ENCODE assay signal across 8 cellular contexts in genomic region chr4:107825072-107825789, GRCh38. TPM values are rescaled to one million over a fixed set of nuclear protein-coding genes. Genes with fewer than 3 reads are reported as not detected.
DNase-seq lines count a peak whose midpoint lies in the region; ATAC-seq and TF ChIP-seq lines count a peak whose summit lies in the region.

No MANE protein-coding gene starts in this region.

- H3K79me2 ChIP-seq in mesendoderm (ENCODE audit: control insufficient read depth, insufficient read depth, low read length): no peaks in the 10 kb centered on the region

- POLR2A ChIA-PET in CD8-positive, alpha-beta memory T cell (lab: Charles Lee): no interaction called here
- POLR2A ChIA-PET in T-cell (lab: Charles Lee): no interaction called here

- 0 to 2% methylated on average over 5 to 39 of the region's 39 CpGs for WGBS in endodermal cell (ENCODE audit: insufficient coverage in 1 of 2, insufficient read length in 1 of 2), 2 experiments
- no CpG with 5 or more reads among the region's 39 CpGs for WGBS in mesendoderm (ENCODE audit: extremely low coverage, insufficient coverage, low lambda C conversion rate)
- 7% methylated on average over 31 of the region's 39 CpGs; no CpG with 5 or more reads in 1 of the 2 donors for WGBS in transverse colon (ENCODE audit: low coverage in 1 of 2), 2 donors

- H3K36me3 ChIP-seq in CD8-positive, alpha-beta memory T cell (ENCODE audit: insufficient read depth, low read length): no peaks in the 10 kb centered on the region
- no peaks in the 10 kb centered on the region for H3K36me3 ChIP-seq in endodermal cell (ENCODE audit: control insufficient read depth, insufficient read depth, low read length)
- H3K36me3 ChIP-seq in mesendoderm (ENCODE audit: control insufficient read depth, insufficient read depth, low read length): no peaks in the 10 kb centered on the region
- no peaks in the 10 kb centered on the region for H3K36me3 ChIP-seq in transverse colon

- H3K9ac ChIP-seq in endodermal cell (ENCODE audit: extremely low read depth, low read length, poor library complexity, severe bottlenecking) (no peak overlapping the region), mesendoderm (ENCODE audit: low read length) (peak overlapping the region; percentile 47)

- H2BK120ac ChIP-seq in mesendoderm (ENCODE audit: low read depth, low read length): no peak overlapping the region

- no peaks in the 10 kb centered on the region for H3K36me3 Mint-ChIP-seq in CD8-positive, alpha-beta memory T cell
- H3K36me3 Mint-ChIP-seq in T-cell (no peaks in the 10 kb centered on the region), endodermal cell (ENCODE audit: low read depth) (no peaks in the 10 kb centered on the region)

- H2BK15ac ChIP-seq in mesendoderm (replicated peaks; ENCODE audit: low read depth): no peak overlapping the region

- no peaks in the 10 kb centered on the region for H3K9me3 ChIP-seq in CD8-positive, alpha-beta memory T cell (ENCODE audit: low read length)
- H3K9me3 ChIP-seq in endodermal cell (ENCODE audit: control insufficient read depth, low read length): no peaks in the 10 kb centered on the region
- H3K9me3 ChIP-seq in transverse colon: no peaks in the 10 kb centered on the region

- H3K4me2 ChIP-seq in mesendoderm (ENCODE audit: low read length): peak overlapping the region; percentile 93

- H2AK5ac ChIP-seq in mesendoderm (ENCODE audit: low read length): no peak overlapping the region

- peak overlapping the region in 6 of 7 donors; percentile 10 to 65 (median 44) for H3K4me3 Mint-ChIP-seq in CD8-positive, alpha-beta memory T cell
- H3K4me3 Mint-ChIP-seq in T-cell (peak overlapping the region; percentile 49 to 74 (median 59)), endodermal cell (peak overlapping the region; percentile 75)

- no peak overlapping the region for H3K4me3 ChIP-seq in CD8-positive, alpha-beta memory T cell (ENCODE audit: low read length)
- H3K4me3 ChIP-seq in endodermal cell (ENCODE audit: low read length) (peak overlapping the region; percentile 82), mesendoderm (ENCODE audit: low read length) (peak overlapping the region; percentile 43), transverse colon (peak overlapping the region; percentile 74 to 89 (median 78))

- no peak overlapping the region for H4K5ac ChIP-seq in mesendoderm (ENCODE audit: low read length)

- H3K4ac ChIP-seq in mesendoderm (ENCODE audit: low read depth, low read length): no peak overlapping the region

- ATAC-seq in GM19395 (IDR thresholded peaks at IDR 0.05; ENCODE audit: unreplicated experiment) (peak; percentile 41), HG03457 (IDR thresholded peaks at IDR 0.05; ENCODE audit: unreplicated experiment) (peak; percentile 19), T-cell (replicated peaks in 1 of 4) (no peak)

- in situ Hi-C loops in transverse colon (cut with MboI; ENCODE audit: low pct_ligation_motif_present in 1 of 4, low pct_unique_long_range_greater_than_20kb in 1 of 4, low sequenced_read_pairs in 3 of 4): no loop called here

- peaks cover 8 to 21% (median 15%) of the 10 kb centered on the region in 3 donors for H3K4me1 Mint-ChIP-seq in CD8-positive, alpha-beta memory T cell
- H3K4me1 Mint-ChIP-seq in T-cell (peaks cover 10 to 16% (median 14%) of the 10 kb centered on the region in 3 donors), endodermal cell (peaks cover 14% of the 10 kb centered on the region)

- TF ChIP-seq CTCF in endodermal cell (conservative IDR thresholded peaks at IDR 0.05) (no peak), transverse colon (IDR thresholded peaks at IDR 0.05) (no peak)

- no peaks in the 10 kb centered on the region for H3K9me3 Mint-ChIP-seq in CD8-positive, alpha-beta memory T cell
- no peaks in the 10 kb centered on the region for H3K9me3 Mint-ChIP-seq in T-cell
- H3K9me3 Mint-ChIP-seq in endodermal cell: no peaks in the 10 kb centered on the region

- H3K56ac ChIP-seq in mesendoderm (ENCODE audit: low read length): peak overlapping the region; percentile 64

- H3K4me1 ChIP-seq in CD8-positive, alpha-beta memory T cell (ENCODE audit: insufficient read depth, low read length): no peaks in the 10 kb centered on the region
- H3K4me1 ChIP-seq in endodermal cell (ENCODE audit: control insufficient read depth, insufficient read depth, low read length) (peaks cover 2% of the 10 kb centered on the region), mesendoderm (ENCODE audit: control insufficient read depth, low read depth, low read length) (no peaks in the 10 kb centered on the region), transverse colon (peaks cover 7 to 34% (median 21%) of the 10 kb centered on the region in 4 donors)

- no peak overlapping the region for H2BK5ac ChIP-seq in mesendoderm (ENCODE audit: low read length)

- no peak overlapping the region for H3K27ac Mint-ChIP-seq in CD8-positive, alpha-beta memory T cell
- H3K27ac Mint-ChIP-seq in T-cell (no peak overlapping the region), endodermal cell (no peak overlapping the region)

- no peak overlapping the region for H3K27ac ChIP-seq in CD8-positive, alpha-beta memory T cell (ENCODE audit: low read depth, low read length)
- H3K27ac ChIP-seq in endodermal cell (ENCODE audit: low read depth, low read length): no peak overlapping the region
- H3K27ac ChIP-seq in mesendoderm (ENCODE audit: low read depth, low read length): no peak overlapping the region
- H3K27ac ChIP-seq in transverse colon: peak overlapping the region; percentile 96 to 98 (median 96)

- H3K23ac ChIP-seq in mesendoderm (ENCODE audit: low read length): no peak overlapping the region

- intact Hi-C loops in transverse colon (cut with DNase I; ENCODE audit: low total_unique reads): loop anchor here (10.0 kb wide), 1 partner anchor 80 kb away; no protein-coding TSS in a partner anchor

- no peak overlapping the region for H4K8ac ChIP-seq in mesendoderm (ENCODE audit: low read depth, low read length)

- peaks cover 38 to 80% of the 10 kb centered on the region in 2 donors for H3K27me3 Mint-ChIP-seq in CD8-positive, alpha-beta memory T cell
- H3K27me3 Mint-ChIP-seq in T-cell: peaks cover 45 to 49% of the 10 kb centered on the region in 2 donors
- peaks cover 90% of the 10 kb centered on the region for H3K27me3 Mint-ChIP-seq in endodermal cell (ENCODE audit: insufficient read depth)

- H3K27me3 ChIP-seq in CD8-positive, alpha-beta memory T cell (ENCODE audit: insufficient read depth, low read length, poor library complexity, severe bottlenecking): peaks cover 11% of the 10 kb centered on the region
- peaks cover 65% of the 10 kb centered on the region for H3K27me3 ChIP-seq in endodermal cell (ENCODE audit: control insufficient read depth, insufficient read depth, low read length, poor library complexity, severe bottlenecking)
- peaks cover 34% of the 10 kb centered on the region for H3K27me3 ChIP-seq in mesendoderm (ENCODE audit: insufficient read depth, low read length, poor library complexity)
- H3K27me3 ChIP-seq in transverse colon: no peaks in the 10 kb centered on the region

- no peaks in the 10 kb centered on the region for H3K79me1 ChIP-seq in mesendoderm (ENCODE audit: low read length)

- peak; percentile 3 for TF ChIP-seq POLR2A in transverse colon (IDR thresholded peaks at IDR 0.05)

- TF ChIP-seq EP300 in transverse colon (IDR thresholded peaks at IDR 0.05; ENCODE audit: low read depth): no peak

- CTCF ChIA-PET in CD8-positive, alpha-beta memory T cell (lab: Charles Lee): no interaction called here
- CTCF ChIA-PET in T-cell (lab: Charles Lee): no interaction called here

- no peak overlapping the region for H3K18ac ChIP-seq in mesendoderm (ENCODE audit: low read length)

- DNase-seq in CD8-positive, alpha-beta memory T cell: no peak
- peak in 1 of 34 experiments; percentile 14 for DNase-seq in T-cell
- peak; percentile 82 for DNase-seq in endodermal cell
- DNase-seq in mesendoderm: peak; percentile 58
- peak; percentile 58 for DNase-seq in transverse colon
- DNase-seq in NCI-H1694 (lab: John Stamatoyannopoulos, UW): no peak

RNA-seq across cellular contexts. Expression of gene SGMS2, which starts 0.5 kb away (rescaled TPM):
- total RNA-seq in CD8-positive, alpha-beta memory T cell: under 1 TPM; 0.35 to 0.61 TPM
- polyA plus RNA-seq in CD8-positive, alpha-beta memory T cell: not detected
- total RNA-seq in T-cell (under 1 TPM in 2 of 5 donors, not detected in 3; 0.25 to 0.82 TPM), endodermal cell (under 1 TPM; 0.11 to 0.62 TPM), transverse colon (100 to 1,000 TPM in 3 of 4 donors, 10 to 100 TPM in 1; 75.8 to 203 (median 122) TPM)
- 1.2 TPM for polyA plus RNA-seq in endodermal cell (2013, experiment 1 of 2)
- 1.0 TPM for polyA plus RNA-seq in endodermal cell (2013, experiment 2 of 2)
- polyA plus RNA-seq in mesendoderm (2013, experiment 1 of 2): 0.28 TPM
- 0.24 TPM for polyA plus RNA-seq in mesendoderm (2013, experiment 2 of 2)

Comparison
In these comparisons a context has a peak if more than half of its experiments do, and no peak if none do; other contexts are left out.
1. DNase-seq: peak in endodermal cell (single experiment), mesendoderm (single experiment) and transverse colon (single experiment); none in CD8-positive, alpha-beta memory T cell (0 of 5) and NCI-H1694 (single experiment).
2. H3K27ac ChIP-seq: peak in transverse colon (4 of 4); none in CD8-positive, alpha-beta memory T cell (single experiment), endodermal cell (single experiment) and mesendoderm (single experiment).
3. ATAC-seq: peak in GM19395 (single experiment) and HG03457 (single experiment); none in T-cell (0 of 4).
4. RNA of gene SGMS2, which starts 0.5 kb away (total RNA-seq): 75.8 to 203 TPM in transverse colon; 0.11 to 0.62 TPM in endodermal cell, 0.35 to 0.61 TPM in CD8-positive, alpha-beta memory T cell and 0.25 to 0.82 TPM in T-cell; every median in the first group is over 10 times any median in the second.
5. Peak in every context shown above with its lines, with median percentiles within 50 percentile points of each other: H3K4me3 Mint-ChIP-seq.